ENCODE assay signal across 1 cellular context in the genomic region with DNA sequence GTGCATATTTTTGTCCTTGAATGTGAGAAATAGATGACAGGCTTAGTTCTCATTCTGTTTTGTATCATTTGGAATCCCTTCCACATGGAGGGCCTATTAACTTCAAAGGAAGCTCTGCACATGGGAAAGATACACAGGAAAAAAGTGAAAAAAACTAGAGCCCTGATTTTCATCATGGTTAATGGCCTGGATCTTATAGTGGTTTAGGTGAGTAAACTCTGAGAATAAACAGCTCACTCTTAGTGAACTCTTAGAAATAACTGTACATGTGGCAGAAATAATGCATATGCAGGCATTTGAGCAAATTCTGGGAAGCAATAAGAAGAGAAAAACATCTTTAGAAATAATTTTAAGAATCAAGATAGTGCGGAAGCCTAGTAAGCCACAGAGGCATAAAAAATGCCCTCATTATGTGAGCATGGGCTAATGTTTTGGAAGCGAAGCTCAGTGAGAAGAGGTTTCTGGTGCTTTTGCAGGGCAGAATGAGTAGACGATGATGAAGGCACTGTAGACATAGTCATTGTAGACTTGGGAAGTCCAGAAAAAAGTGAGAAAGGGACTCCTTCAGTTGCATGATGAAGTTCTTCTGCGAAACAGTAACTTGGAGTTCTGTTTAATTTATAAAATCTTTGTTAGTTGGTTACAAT.
TF ChIP-seq lines count a peak whose summit lies in the region.

No MANE protein-coding gene starts in this region.

TF ChIP-seq in SK-N-SH, 30 proteins besides CTCF, POLR2A, EP300 and RAD21 (continued from another document):
- TF ChIP-seq, protein P1, sequence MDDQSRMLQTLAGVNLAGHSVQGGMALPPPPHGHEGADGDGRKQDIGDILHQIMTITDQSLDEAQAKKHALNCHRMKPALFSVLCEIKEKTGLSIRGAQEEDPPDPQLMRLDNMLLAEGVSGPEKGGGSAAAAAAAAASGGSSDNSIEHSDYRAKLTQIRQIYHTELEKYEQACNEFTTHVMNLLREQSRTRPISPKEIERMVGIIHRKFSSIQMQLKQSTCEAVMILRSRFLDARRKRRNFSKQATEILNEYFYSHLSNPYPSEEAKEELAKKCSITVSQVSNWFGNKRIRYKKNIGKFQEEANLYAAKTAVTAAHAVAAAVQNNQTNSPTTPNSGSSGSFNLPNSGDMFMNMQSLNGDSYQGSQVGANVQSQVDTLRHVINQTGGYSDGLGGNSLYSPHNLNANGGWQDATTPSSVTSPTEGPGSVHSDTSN (IDR thresholded peaks at IDR 0.05): no peak
- TF ChIP-seq NFIC (IDR thresholded peaks at IDR 0.05; ENCODE audit: borderline replicate concordance) (no peak), RFX5 (IDR thresholded peaks at IDR 0.05; ENCODE audit: low read length) (no peak), CHD2 (IDR thresholded peaks at IDR 0.05; ENCODE audit: low read length, partially characterized antibody) (no peak), SIN3A (IDR thresholded peaks at IDR 0.05; ENCODE audit: borderline replicate concordance, low read depth, low read length) (no peak)
